14 cellular contexts compared by ENCODE assay signal in genomic region chr17:62616993-62617893, GRCh38. TPM values are rescaled to one million over a fixed set of nuclear protein-coding genes. Genes with fewer than 3 reads are reported as not detected.
DNase-seq lines count a peak whose midpoint lies in the region; ATAC-seq, FAIRE-seq and TF ChIP-seq lines count a peak whose summit lies in the region.
"Had no signal": no experiment of that assay in that cellular context is flagged by ENCODE, and none has a peak within 500 bp of the region (broad histone marks: within the 10 kb centered on the region; RNA-seq: fewer than 3 reads in every experiment).

No MANE protein-coding gene starts in this region.

- H3K27me3 Mint-ChIP-seq in GM23338 (ENCODE audit: insufficient read depth, low read depth, poor library complexity) (peaks cover 12% of the 10 kb centered on the region), neural crest cell (ENCODE audit: low read depth) (no peaks in the 10 kb centered on the region)
- H3K27me3 Mint-ChIP-seq: activated T-cell treated with anti-CD3 and anti-CD28 coated beads, Interleukin-2, amount 50 U/mL, for 24 hours; stimulated activated memory B cell treated with anti-CD40 and anti-IgM and Interleukin-4, amounts not matched to agents 10 μg/mL and 1 μg/mL and 100 μg/mL, for 72 hours had no signal

- no peaks in the 10 kb centered on the region for H3K23me2 ChIP-seq in H1 (ENCODE audit: low read depth, low read length)

- H3K23ac ChIP-seq in H1 (ENCODE audit: insufficient read length) = no peak overlapping the region

- H3K4me1 Mint-ChIP-seq in GM23338 (peaks cover 23% of the 10 kb centered on the region), neural crest cell (peaks cover 24% of the 10 kb centered on the region)
- H3K4me1 Mint-ChIP-seq: stimulated activated memory B cell treated with anti-CD40 and anti-IgM and Interleukin-4, amounts not matched to agents 10 μg/mL and 1 μg/mL and 100 μg/mL, for 72 hours had no signal

- FAIRE-seq in H1 (lab: Jason Lieb, UNC) (peak; percentile 71), GM19239 (lab: Jason Lieb, UNC) (no peak)
- FAIRE-seq: GM12891, islet of Langerhans had no signal

- H3K36me3 Mint-ChIP-seq in GM23338 (ENCODE audit: low read depth) (peaks cover 10% of the 10 kb centered on the region), neural crest cell (ENCODE audit: low read depth) (peaks cover 7% of the 10 kb centered on the region)

- CTCF ChIA-PET in H1 (lab: Charles Lee; ENCODE audit: partially characterized antibody) = interaction anchor here (1.1 to 1.5 kb wide), 2 partner anchors 64 to 76 kb away, joined by 3 to 5 read pairs; no protein-coding TSS in a partner anchor

- H2BK5ac ChIP-seq in H1 (ENCODE audit: low read depth, low read length) = peak overlapping the region; percentile 3

- no peak overlapping the region for H3K4me3 ChIP-seq in GM23338
- H3K4me3 ChIP-seq in NB4 (ENCODE audit: low read depth, low read length) = no peak overlapping the region
- H3K4me3 ChIP-seq in H1 (ENCODE audit: extremely low read depth in 1 of 4, insufficient read depth in 2 of 4, low read depth in 3 of 4, low read length in 4 of 4) = peak overlapping the region in 1 of 4 experiments; percentile 14; a peak in 2 of 8 replicates
- no peak overlapping the region for H3K4me3 ChIP-seq in spleen

- no peak overlapping the region for H2AFZ ChIP-seq in GM23338
- no peak overlapping the region for H2AFZ ChIP-seq in H1 (ENCODE audit: low read length)

- no peak overlapping the region; a peak in 3 of 7 replicates for H3K9ac ChIP-seq in H1 (replicated peaks in 1 of 4; ENCODE audit: extremely low read depth in 1 of 4, low read depth in 3 of 4, low read length in 3 of 4)

- no peak overlapping the region for H2BK12ac ChIP-seq in H1 (ENCODE audit: low read depth, low read length)

- peak; percentile 80 for DNase-seq in GM23338 (ENCODE audit: low spot score)
- peak; percentile 79 for DNase-seq in NB4 (ENCODE audit: low read depth)
- DNase-seq in H1 (ENCODE audit: low read depth in 1 of 2, low spot score in 2 of 2) = peak in 1 of 2 experiments; percentile 74
- peak; percentile 30 for DNase-seq in neural crest cell (ENCODE audit: low read depth, low spot score)
- no peak for DNase-seq in GM19239 (ENCODE audit: insufficient read length, low spot score)
- DNase-seq in spleen = no peak
- no peak for DNase-seq in pons (ENCODE audit: low spot score)
- DNase-seq: activated T-cell treated with anti-CD3 and anti-CD28 coated beads, Interleukin-2, amount 50 U/mL, for 24 hours; NCI-H446 had no signal

- peak overlapping the region; percentile 27 for H4K5ac ChIP-seq in H1 (ENCODE audit: insufficient read length, low read depth, low read length)

- H3K4me2 ChIP-seq in GM23338 = peak overlapping the region; percentile 49
- peak overlapping the region; percentile 33 to 54; a peak in 3 of 4 replicates for H3K4me2 ChIP-seq in H1 (ENCODE audit: insufficient read depth in 1 of 2, low read depth in 2 of 2, low read length in 2 of 2)

- 0 out of 2 replicates have a peak, but pooled peaks cover 2% of the 10 kb centered on the region for H3F3A ChIP-seq in GM23338 (replicated peaks; ENCODE audit: low read depth)

- no peaks in the 10 kb centered on the region for H3K9me2 ChIP-seq in GM23338 (ENCODE audit: insufficient read depth)

- H3K4me3 Mint-ChIP-seq in GM23338 (peak overlapping the region; percentile 52), neural crest cell (peak overlapping the region; percentile 44)
- H3K4me3 Mint-ChIP-seq: activated T-cell treated with anti-CD3 and anti-CD28 coated beads, Interleukin-2, amount 50 U/mL, for 24 hours; stimulated activated memory B cell treated with anti-CD40 and anti-IgM and Interleukin-4, amounts not matched to agents 10 μg/mL and 1 μg/mL and 100 μg/mL, for 72 hours had no signal

- no peak overlapping the region for H2AK5ac ChIP-seq in H1 (ENCODE audit: low read depth, low read length)

- H3K27ac ChIP-seq in GM23338 (ENCODE audit: low read depth) (peak overlapping the region; percentile 90), H1 (ENCODE audit: low read depth, low read length) (peak overlapping the region; percentile 20; the same call in 1 of the 2 replicates), spleen (no peak overlapping the region)
- H3K27ac ChIP-seq: VCaP had no signal

- peaks cover 3% of the 10 kb centered on the region; the same call in 1 of the 2 replicates for H3K79me1 ChIP-seq in H1 (ENCODE audit: low read depth, low read length)

- POLR2A ChIA-PET in H1 (lab: Charles Lee; ENCODE audit: partially characterized antibody) = interaction anchor here (0.7 to 1.6 kb wide), 6 partner anchors 8 to 524 kb away, joined by 3 to 6 read pairs (median 4); no protein-coding TSS in a partner anchor

- 56% methylated on average over 8 of the region's 8 CpGs; no CpG with 5 or more reads in 1 of the 2 experiments for WGBS in H1 (ENCODE audit: extremely low coverage in 1 of 2, insufficient coverage in 1 of 2, insufficient read length in 1 of 2, insufficient replicate concordance in 2 of 2, low coverage in 1 of 2, low lambda C conversion rate in 2 of 2, missing lambda C conversion rate in 1 of 2), 2 experiments
- WGBS in spleen, 5 donors = 77 to 90% (median 82%) methylated on average over 8 of the region's 8 CpGs

- H3K18ac ChIP-seq in H1 (ENCODE audit: extremely low read depth, low read length) = peak overlapping the region; percentile 36; the same call in 1 of the 2 replicates

- H3K4ac ChIP-seq in H1 (replicated peaks; ENCODE audit: insufficient read length, low read depth, low read length) = no peak overlapping the region

- ATAC-seq in GM23338 = peak; percentile 94
- ATAC-seq in HG02678 (IDR thresholded peaks at IDR 0.05; ENCODE audit: unreplicated experiment) = no peak
- ATAC-seq: stimulated activated memory B cell treated with anti-CD40 and anti-IgM and Interleukin-4, amounts not matched to agents 10 μg/mL and 1 μg/mL and 100 μg/mL, for 72 hours had no signal

- 0 out of 2 replicates have a peak, but pooled peaks cover 4% of the 10 kb centered on the region for H3K79me2 ChIP-seq in GM23338 (replicated peaks; ENCODE audit: insufficient read depth)
- H3K79me2 ChIP-seq in H1 (ENCODE audit: control insufficient read depth in 1 of 2, insufficient read depth in 2 of 2, low read length in 2 of 2) = no peaks in the 10 kb centered on the region

- no peak overlapping the region for H4K91ac ChIP-seq in H1 (replicated peaks; ENCODE audit: insufficient read length, low read length)

- no peaks in the 10 kb centered on the region; the same call in 1 of the 2 replicates for H4K20me1 ChIP-seq in GM23338 (replicated peaks; ENCODE audit: insufficient read depth)
- no peaks in the 10 kb centered on the region for H4K20me1 ChIP-seq in H1 (replicated peaks in 1 of 2; ENCODE audit: control insufficient read depth in 1 of 2, insufficient read depth in 2 of 2, low read length in 2 of 2)

- no peaks in the 10 kb centered on the region for H3K27me3 ChIP-seq in GM23338 (ENCODE audit: insufficient read depth)
- H3K27me3 ChIP-seq in H1 (replicated peaks in 1 of 4; ENCODE audit: control insufficient read depth in 3 of 4, extremely low read depth in 1 of 4, insufficient read depth in 3 of 4, low read length in 3 of 4) = no peaks in the 10 kb centered on the region
- H3K27me3 ChIP-seq in spleen (replicated peaks in 1 of 7) = no peaks in the 10 kb centered on the region

- no peak for TF ChIP-seq EP300 in H1 (IDR thresholded peaks at IDR 0.05; ENCODE audit: borderline replicate concordance in 1 of 2, low read depth in 2 of 2, low read length in 2 of 2)

- no peak overlapping the region for H2BK20ac ChIP-seq in H1 (ENCODE audit: low read length)

- no peaks in the 10 kb centered on the region for H3K9me3 Mint-ChIP-seq in GM23338
- no peaks in the 10 kb centered on the region for H3K9me3 Mint-ChIP-seq in neural crest cell
- H3K9me3 Mint-ChIP-seq: activated T-cell treated with anti-CD3 and anti-CD28 coated beads, Interleukin-2, amount 50 U/mL, for 24 hours; stimulated activated memory B cell treated with anti-CD40 and anti-IgM and Interleukin-4, amounts not matched to agents 10 μg/mL and 1 μg/mL and 100 μg/mL, for 72 hours had no signal

- H3K4me1 ChIP-seq in GM23338 (ENCODE audit: insufficient read depth) = peaks cover 16% of the 10 kb centered on the region
- H3K4me1 ChIP-seq in H1 (replicated peaks in 1 of 4; ENCODE audit: control insufficient read depth in 3 of 4, insufficient read depth in 4 of 4, low read length in 3 of 4) = peaks cover 0 to 12% (median 6%) of the 10 kb centered on the region in 4 experiments; a peak in 6 of 7 replicates
- peaks cover 0 to 11% (median 0%) of the 10 kb centered on the region in 6 donors for H3K4me1 ChIP-seq in spleen

- H3K9me3 ChIP-seq in H1 (ENCODE audit: insufficient read depth in 2 of 2, low read depth in 1 of 2, low read length in 1 of 2) (no peaks in the 10 kb centered on the region), spleen (no peaks in the 10 kb centered on the region)

- TF ChIP-seq CTCF in GM23338 (conservative IDR thresholded peaks at IDR 0.05; ENCODE audit: low read depth in 2 of 2) = no peak
- TF ChIP-seq CTCF in NB4 (IDR thresholded peaks at IDR 0.05; ENCODE audit: low read depth, low read length) = no peak
- no peak for TF ChIP-seq CTCF in H1 (IDR thresholded peaks at IDR 0.05; ENCODE audit: control extremely low read depth in 1 of 3, insufficient read depth in 1 of 3, low read depth in 1 of 3, low read length in 3 of 3)
- TF ChIP-seq CTCF in neural crest cell (conservative IDR thresholded peaks at IDR 0.05) = no peak
- no peak for TF ChIP-seq CTCF in spleen (IDR thresholded peaks at IDR 0.05 in 8 of 11, conservative IDR thresholded peaks at IDR 0.05 in 3 of 11)

- H2BK120ac ChIP-seq in H1 (replicated peaks; ENCODE audit: low read depth, low read length) = no peak overlapping the region

- no peak for TF ChIP-seq POLR2A in NB4 (IDR thresholded peaks at IDR 0.05; ENCODE audit: extremely low read depth, insufficient read length)
- TF ChIP-seq POLR2A in H1 (IDR thresholded peaks at IDR 0.05; ENCODE audit: control extremely low read depth in 1 of 2, low read depth in 2 of 2, low read length in 2 of 2) = peak; percentile 32 to 41; a peak in 2 of 3 replicates
- no peak for TF ChIP-seq POLR2A in spleen (IDR thresholded peaks at IDR 0.05)

- H3K14ac ChIP-seq in H1 (ENCODE audit: insufficient read length) = no peak overlapping the region

- peak overlapping the region; percentile 97 for H3K27ac Mint-ChIP-seq in GM23338
- H3K27ac Mint-ChIP-seq in neural crest cell (ENCODE audit: unreplicated experiment) = peak overlapping the region; percentile 84
- H3K27ac Mint-ChIP-seq: activated T-cell treated with anti-CD3 and anti-CD28 coated beads, Interleukin-2, amount 50 U/mL, for 24 hours; stimulated activated memory B cell treated with anti-CD40 and anti-IgM and Interleukin-4, amounts not matched to agents 10 μg/mL and 1 μg/mL and 100 μg/mL, for 72 hours had no signal

- peak in 1 of 2 experiments; percentile 9; a peak in 1 of 4 replicates for TF ChIP-seq RAD21 in H1 (IDR thresholded peaks at IDR 0.05 in 1 of 2, conservative IDR thresholded peaks at IDR 0.05 in 1 of 2; ENCODE audit: low read depth in 2 of 2, low read length in 2 of 2)

- H3K56ac ChIP-seq in H1 (replicated peaks; ENCODE audit: insufficient read length, low read depth, low read length) = no peak overlapping the region

- H4K8ac ChIP-seq in H1 (ENCODE audit: extremely low read depth, insufficient read depth, low read length) = peak overlapping the region; percentile 81

- no peak overlapping the region for H2BK15ac ChIP-seq in H1 (ENCODE audit: low read length)

- H3K36me3 ChIP-seq in GM23338 (ENCODE audit: insufficient read depth) (no peaks in the 10 kb centered on the region), H1 (ENCODE audit: control insufficient read depth in 2 of 4, insufficient read depth in 4 of 4, low read length in 3 of 4) (peaks cover 0 to 10% (median 2%) of the 10 kb centered on the region in 4 experiments; a peak in 6 of 8 replicates), spleen (peaks cover 3 to 77% (median 22%) of the 10 kb centered on the region in 6 donors)

- intact Hi-C loops in spleen (cut with DNase I; ENCODE audit: low total_unique reads) = no loop called here

RNA-seq across cellular contexts. Expression of gene MRC2, which starts 10.2 kb away (rescaled TPM):
- total RNA-seq in GM23338 (2014; rRNA removed; shearing (Covaris generic)) = 29.4 and 38.6 TPM in 2 replicates
- polyA plus RNA-seq in GM23338 (2016; fragmentation: Nextera tagmentation; extraction: Ambion mirVana) (8.0 and 8.3 TPM in 2 replicates), H1 (2011; rRNA removed) (7.0 and 17.2 TPM in 2 replicates), spleen (10 to 100 TPM in 1 of 3 donors, 1 to 10 TPM in 2; 4.5 to 19.2 (median 6.0) TPM)
- total RNA-seq in H1 (2021; fragmentation: NEBNext Ultra II Directional; extraction: Animal tissue kit (Norgen Biotek cat#: 25700)) = 23.0 and 24.2 TPM in 2 replicates
- polyA plus RNA-seq in H1 (2011; cell fraction: cytosol; rRNA removed) = 10.9 TPM
- 82.7 TPM for polyA plus RNA-seq in H1 (2011; cell fraction: nucleus; rRNA removed)
- polyA plus RNA-seq in H1 (2012, experiment 1 of 2) = 12.5 to 19.6 TPM (median 17.8 TPM) in 4 replicates
- 14.4 TPM for polyA plus RNA-seq in H1 (2012, experiment 2 of 2)
- 25.8 TPM for polyA plus RNA-seq in H1 (2013, experiment 1 of 2)
- 22.6 TPM for polyA plus RNA-seq in H1 (2013, experiment 2 of 2)
- polyA minus RNA-seq in H1 (2011; rRNA and poly(A)+ RNA removed) = 10.5 and 11.7 TPM in 2 replicates
- 17.7 TPM for polyA minus RNA-seq in H1 (2011; cell fraction: cytosol; rRNA and poly(A)+ RNA removed)
- 26.9 TPM for polyA minus RNA-seq in H1 (2011; cell fraction: nucleus; rRNA and poly(A)+ RNA removed)
- total RNA-seq in neural crest cell (28.2 and 30.7 TPM in 2 replicates), spleen (10 to 100 TPM; 20.7 to 75.1 (median 41.3) TPM)

Comparison
In these comparisons a context has a peak if more than half of its experiments do, and no peak if none do; other contexts are left out.
1. DNase-seq: peak in GM23338 (single experiment), NB4 (single experiment) and neural crest cell (single experiment); none in GM19239 (single experiment), spleen (single experiment) and pons (single experiment).
2. H3K27ac ChIP-seq: peak in GM23338 (single experiment) and H1 (single experiment); none in spleen (0 of 8).
3. POLR2A ChIP-seq: peak in H1 (2 of 2); none in NB4 (single experiment) and spleen (0 of 3).